Comparison of ENCODE assay signal across 9 cellular contexts in the genomic region with DNA sequence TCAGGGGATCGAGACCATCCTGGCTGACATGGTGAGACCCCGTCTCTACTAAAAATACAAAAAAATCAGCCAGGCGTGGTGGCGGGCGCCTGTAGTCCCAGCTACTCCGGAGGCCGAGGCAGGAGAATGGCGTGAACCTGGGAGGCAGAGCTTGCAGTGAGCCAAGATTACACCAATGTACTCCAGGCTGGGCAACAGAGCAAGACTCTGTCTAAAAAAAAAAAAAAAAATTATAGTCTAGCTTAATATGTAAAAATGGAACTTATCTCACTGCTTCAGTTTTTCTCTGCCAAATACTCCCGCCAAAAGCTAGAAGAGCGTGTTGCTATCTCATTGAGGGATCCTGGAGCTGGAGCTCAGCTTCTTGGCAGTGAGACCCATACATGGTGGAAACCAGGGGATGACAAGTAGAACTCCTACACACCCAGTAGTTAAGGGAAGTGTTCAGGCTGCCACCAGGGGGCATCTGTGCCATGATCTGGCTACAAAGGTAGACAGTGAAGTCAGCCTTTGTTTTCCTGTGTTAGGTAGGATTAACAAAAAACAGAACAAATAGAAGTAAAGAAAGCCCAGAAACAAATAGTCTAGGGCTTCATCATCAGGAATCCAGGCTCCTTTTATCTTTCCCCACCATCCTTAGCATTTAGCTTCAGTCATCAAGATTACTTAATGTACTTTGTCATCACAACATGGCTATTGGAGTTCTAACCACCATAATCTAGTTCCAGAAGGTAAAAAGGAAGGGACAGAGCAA. TPM values are rescaled to one million over a fixed set of nuclear protein-coding genes. Genes with fewer than 3 reads are reported as not detected.
A peak's percentile ranks its signal among the peaks of the same experiment; 100 is the strongest.
DNase-seq lines count a peak whose midpoint lies in the region; ATAC-seq and TF ChIP-seq lines count a peak whose summit lies in the region.
"Had no signal": no experiment of that assay in that cellular context is flagged by ENCODE, and none has a peak within 500 bp of the region (broad histone marks: within the 10 kb centered on the region; RNA-seq: fewer than 3 reads in every experiment).

No MANE protein-coding gene starts in this region.

- no peaks in the 10 kb centered on the region for H3F3A ChIP-seq in MM.1S (ENCODE audit: insufficient read depth, low read length)

- no peaks in the 10 kb centered on the region for H3K9me3 Mint-ChIP-seq in activated naive CD4-positive, alpha-beta T cell treated with anti-CD3 and anti-CD28 coated beads, Interleukin-2, amount 10 ng/mL, durations not matched to agents 7 days and 5 days
- H3K9me3 Mint-ChIP-seq: IgD-negative memory B cell had no signal

- H3K36me3 ChIP-seq in MM.1S (replicated peaks; ENCODE audit: insufficient read depth, low read length) (no peaks in the 10 kb centered on the region), SK-N-MC (ENCODE audit: insufficient read depth, low read length) (no peaks in the 10 kb centered on the region), vagina (no peaks in the 10 kb centered on the region)

- H3K4me3 ChIP-seq in MM.1S (ENCODE audit: low read length), result no peak overlapping the region
- no peak overlapping the region for H3K4me3 ChIP-seq in SK-N-MC
- no peak overlapping the region for H3K4me3 ChIP-seq in vagina

- H3K27ac Mint-ChIP-seq in activated naive CD4-positive, alpha-beta T cell treated with anti-CD3 and anti-CD28 coated beads, Interleukin-2, amount 10 ng/mL, durations not matched to agents 7 days and 5 days, result no peak overlapping the region

- H3K4me1 Mint-ChIP-seq in activated naive CD4-positive, alpha-beta T cell treated with anti-CD3 and anti-CD28 coated beads, Interleukin-2, amount 10 ng/mL, durations not matched to agents 7 days and 5 days, result peaks cover 9% of the 10 kb centered on the region

- ATAC-seq in GM19395 (IDR thresholded peaks at IDR 0.05; ENCODE audit: unreplicated experiment), result peak; percentile 60

- H3K9me2 ChIP-seq in MM.1S (replicated peaks; ENCODE audit: insufficient read depth, low read length), result no peaks in the 10 kb centered on the region

- H3K9ac ChIP-seq in MM.1S (ENCODE audit: low read length) (no peak overlapping the region), SK-N-MC (ENCODE audit: insufficient read length) (no peak overlapping the region)

- no peaks in the 10 kb centered on the region for H4K20me1 ChIP-seq in MM.1S (ENCODE audit: insufficient read depth, low read length)

- H3K27ac ChIP-seq in C4-2B (peak overlapping the region; percentile 94), MM.1S (ENCODE audit: low read length) (no peak overlapping the region), SK-N-MC (peak overlapping the region; percentile 1; the same call in 1 of the 2 replicates), vagina (peak overlapping the region; percentile 32)

- no peaks in the 10 kb centered on the region for H3K79me2 ChIP-seq in MM.1S (ENCODE audit: low read length)

- intact Hi-C loops in head of caudate nucleus (cut with DNase I), result loop anchor here (1.0 kb wide), 1 partner anchor 63 kb away; no protein-coding TSS in a partner anchor
- intact Hi-C loops in posterior cingulate gyrus (cut with DNase I), result loop anchor here (1.0 kb wide), 1 partner anchor 63 kb away; no protein-coding TSS in a partner anchor
- intact Hi-C loops in vagina (cut with DNase I), result no loop called here

- CTCF ChIA-PET in activated naive CD4-positive, alpha-beta T cell treated with anti-CD3 and anti-CD28 coated beads, Interleukin-2, amount 10 ng/mL, durations not matched to agents 7 days and 5 days (lab: Charles Lee), result interaction anchor here (0.7 to 8.2 kb wide), 27 partner anchors 8 to 226 kb away, joined by 3 to 221 read pairs (median 5); a partner anchor contains a TSS

- H3K9me3 ChIP-seq in MM.1S (replicated peaks; ENCODE audit: insufficient read depth, low read length) (no peaks in the 10 kb centered on the region), SK-N-MC (ENCODE audit: low read depth, low read length) (no peaks in the 10 kb centered on the region), vagina (no peaks in the 10 kb centered on the region)

- H3K27me3 ChIP-seq in MM.1S (replicated peaks; ENCODE audit: insufficient read depth, low read length) (no peaks in the 10 kb centered on the region), vagina (no peaks in the 10 kb centered on the region)

- H3K4me1 ChIP-seq in MM.1S (ENCODE audit: low read length), result 0 out of 2 replicates have a peak, but pooled peaks cover 3% of the 10 kb centered on the region
- H3K4me1 ChIP-seq in vagina, result no peaks in the 10 kb centered on the region

- TF ChIP-seq CTCF in C4-2B (conservative IDR thresholded peaks at IDR 0.05), result peak; percentile 92
- peak; percentile 93 for TF ChIP-seq CTCF in MM.1S (IDR thresholded peaks at IDR 0.05; ENCODE audit: low read length)
- TF ChIP-seq CTCF in vagina (IDR thresholded peaks at IDR 0.05), result peak; percentile 69 to 75 (median 75)

- DNase-seq in MM.1S, result peak; percentile 88
- peak; percentile 40 for DNase-seq in SK-N-MC (ENCODE audit: low read depth, low spot score)
- DNase-seq in activated naive CD4-positive, alpha-beta T cell treated with anti-CD3 and anti-CD28 coated beads, Interleukin-2, amount 10 ng/mL, durations not matched to agents 7 days and 5 days, result peak; percentile 93
- DNase-seq in head of caudate nucleus, result peak; percentile 67 to 94 (median 88)
- DNase-seq in posterior cingulate gyrus, result peak; percentile 59 to 95 (median 82)
- DNase-seq in vagina (ENCODE audit: extremely low spot score in 2 of 2), result no peak

- no peaks in the 10 kb centered on the region for H3K36me3 Mint-ChIP-seq in activated naive CD4-positive, alpha-beta T cell treated with anti-CD3 and anti-CD28 coated beads, Interleukin-2, amount 10 ng/mL, durations not matched to agents 7 days and 5 days
- H3K36me3 Mint-ChIP-seq: IgD-negative memory B cell had no signal

- H3K4me2 ChIP-seq in MM.1S (ENCODE audit: low read depth, low read length), result no peak overlapping the region

- 0 out of 2 replicates have a peak overlapping the region, but pooled peaks have one; percentile 35 for H2AFZ ChIP-seq in MM.1S (ENCODE audit: low read length)

- no peaks in the 10 kb centered on the region for H3K27me3 Mint-ChIP-seq in activated naive CD4-positive, alpha-beta T cell treated with anti-CD3 and anti-CD28 coated beads, Interleukin-2, amount 10 ng/mL, durations not matched to agents 7 days and 5 days
- H3K27me3 Mint-ChIP-seq: IgD-negative memory B cell had no signal

- no peak overlapping the region for H3K4me3 Mint-ChIP-seq in activated naive CD4-positive, alpha-beta T cell treated with anti-CD3 and anti-CD28 coated beads, Interleukin-2, amount 10 ng/mL, durations not matched to agents 7 days and 5 days
- H3K4me3 Mint-ChIP-seq: IgD-negative memory B cell had no signal

- no peak for TF ChIP-seq POLR2A in vagina (IDR thresholded peaks at IDR 0.05)

RNA-seq across cellular contexts. Expression of a gene that starts 33.6 kb away (rescaled TPM):
- 34.9 TPM for total RNA-seq in vagina

Comparison
In these comparisons a context has a peak if more than half of its experiments do, and no peak if none do; other contexts are left out.
1. DNase-seq: peak in MM.1S (single experiment), SK-N-MC (single experiment), activated naive CD4-positive, alpha-beta T cell treated with anti-CD3 and anti-CD28 coated beads, Interleukin-2, amount 10 ng/mL, durations not matched to agents 7 days and 5 days (single experiment), head of caudate nucleus (42 of 42) and posterior cingulate gyrus (10 of 10); none in vagina (0 of 2).
2. Peak in every context shown above with its lines, with median percentiles within 50 percentile points of each other: CTCF ChIP-seq.